Comparison of ENCODE assay signal across 24 cellular contexts in genomic region chr11:127791844-127792243, GRCh38.
"Had no signal": no experiment of that assay in that cellular context is flagged by ENCODE, and none has a peak within 500 bp of the region (broad histone marks: within the 10 kb centered on the region; RNA-seq: fewer than 3 reads in every experiment).

No MANE protein-coding gene starts in this region.

- H3K4me1 Mint-ChIP-seq: activated T-helper 17 cell treated with anti-CD3 and anti-CD28 coated beads, Interleukin-2, amount 50 U/mL, for 72 hours had no signal

- ATAC-seq: activated CD8-positive, alpha-beta T cell treated with anti-CD3 and anti-CD28 coated beads for 36 hours; activated T-cell treated with anti-CD3 and anti-CD28 coated beads, Interleukin-2, amount 50 U/mL, for 4 hours; activated T-helper 17 cell treated with anti-CD3 and anti-CD28 coated beads, Interleukin-2, amount 50 U/mL, for 72 hours; body of pancreas; foreskin keratinocyte; gastrocnemius medialis; heart left ventricle had no signal

- H3K27ac Mint-ChIP-seq: activated CD8-positive, alpha-beta T cell treated with anti-CD3 and anti-CD28 coated beads for 36 hours; activated naive CD8-positive, alpha-beta T cell; activated T-helper 17 cell treated with anti-CD3 and anti-CD28 coated beads, Interleukin-2, amount 50 U/mL, for 72 hours had no signal

- H3K4me3 Mint-ChIP-seq: activated CD8-positive, alpha-beta T cell treated with anti-CD3 and anti-CD28 coated beads for 36 hours; activated naive CD8-positive, alpha-beta T cell; activated T-cell treated with anti-CD3 and anti-CD28 coated beads, Interleukin-2, amount 50 U/mL, for 4 hours; activated T-helper 17 cell treated with anti-CD3 and anti-CD28 coated beads, Interleukin-2, amount 50 U/mL, for 72 hours had no signal

- H3K4me1 ChIP-seq: body of pancreas, colonic mucosa, esophagus muscularis mucosa, foreskin keratinocyte, gastrocnemius medialis, heart left ventricle had no signal

- H3K36me3 ChIP-seq: colonic mucosa, esophagus muscularis mucosa, gastrocnemius medialis, heart left ventricle had no signal

- H3K27ac ChIP-seq: body of pancreas, colonic mucosa, esophagus muscularis mucosa, foreskin keratinocyte, gastrocnemius medialis, heart left ventricle had no signal

- H3K9me3 ChIP-seq: body of pancreas, colonic mucosa, esophagus muscularis mucosa, gastrocnemius medialis, heart left ventricle had no signal

- H3K36me3 Mint-ChIP-seq: activated naive CD8-positive, alpha-beta T cell had no signal

- H3K27me3 ChIP-seq: body of pancreas, colonic mucosa, esophagus muscularis mucosa, foreskin keratinocyte, gastrocnemius medialis, heart left ventricle had no signal

- H3K9me3 Mint-ChIP-seq: activated CD8-positive, alpha-beta T cell treated with anti-CD3 and anti-CD28 coated beads for 36 hours; activated T-cell treated with anti-CD3 and anti-CD28 coated beads, Interleukin-2, amount 50 U/mL, for 4 hours; activated T-helper 17 cell treated with anti-CD3 and anti-CD28 coated beads, Interleukin-2, amount 50 U/mL, for 72 hours had no signal

- H3K4me3 ChIP-seq: body of pancreas, colonic mucosa, esophagus muscularis mucosa, gastrocnemius medialis, heart left ventricle had no signal

- DNase-seq: activated CD4-positive, alpha-beta T cell treated with anti-CD3 and anti-CD28 coated beads, Interleukin-2, amount 50 U/mL, for 1 hour; activated CD4-positive, alpha-beta T cell treated with anti-CD3 and anti-CD28 coated beads, Interleukin-2, amount 50 U/mL, for 48 hours; activated CD8-positive, alpha-beta memory T cell treated with anti-CD3 and anti-CD28 coated beads for 24 hours; activated CD8-positive, alpha-beta T cell treated with anti-CD3 and anti-CD28 coated beads for 36 hours; activated effector memory CD4-positive, alpha-beta T cell treated with Interleukin-2 at 50 U/mL for 16 hours; activated gamma-delta T cell treated with Interleukin-2 at 50 U/mL for 16 hours; activated naive CD4-positive, alpha-beta T cell treated with anti-CD3 and anti-CD28 coated beads, Interleukin-2, amount 50 U/mL, for 16 hours; activated naive CD4-positive, alpha-beta T cell treated with Interleukin-2 at 50 U/mL for 16 hours; activated T-cell treated with anti-CD3 and anti-CD28 coated beads, Interleukin-2, amount 50 U/mL, for 4 hours; amniotic stem cell; anterior cingulate cortex; body of pancreas; caudate nucleus; colonic mucosa; effector memory CD4-positive, alpha-beta T cell; erythroblast; foreskin keratinocyte; gastrocnemius medialis; glutamatergic neuron; heart left ventricle; T-helper 2 cell had no signal

- H3K27me3 Mint-ChIP-seq: activated CD8-positive, alpha-beta T cell treated with anti-CD3 and anti-CD28 coated beads for 36 hours had no signal
